ENCODE assay signal across 8 cellular contexts in the genomic region with DNA sequence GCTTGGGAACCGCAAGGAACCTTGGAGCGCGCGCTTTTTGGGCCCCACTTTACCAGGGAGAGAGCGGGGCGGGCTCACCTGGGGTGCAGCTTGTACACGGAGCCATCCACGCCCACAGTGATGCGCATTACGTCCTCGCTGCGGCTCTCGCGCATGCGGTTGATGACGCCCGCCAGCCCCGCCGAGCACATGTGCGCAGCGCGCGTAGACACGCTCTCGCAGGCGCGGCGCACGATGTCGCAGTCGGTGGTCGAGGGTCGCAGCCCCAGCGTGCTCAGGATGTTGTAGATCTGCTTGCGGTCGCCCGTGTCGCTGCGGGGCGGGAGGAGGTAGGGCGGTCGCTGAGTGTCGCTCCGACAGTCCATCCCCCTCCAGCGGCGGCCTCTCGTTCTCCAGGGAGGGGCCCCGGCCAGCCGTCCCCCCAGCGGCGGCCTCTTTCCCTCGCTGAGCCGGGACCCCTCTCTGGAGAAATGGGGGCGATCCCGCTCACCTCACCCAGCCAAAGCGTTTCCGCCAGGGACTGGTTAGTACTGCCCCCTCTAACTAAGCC.
DNase-seq lines count a peak whose midpoint lies in the region; ATAC-seq and TF ChIP-seq lines count a peak whose summit lies in the region.

No MANE protein-coding gene starts in this region.

- peak overlapping the region; percentile 79 for H3K4me3 ChIP-seq in coronary artery
- H3K4me3 ChIP-seq in mucosa of rectum (ENCODE audit: low read length in 2 of 2): peak overlapping the region; percentile 59 to 62

- TF ChIP-seq CTCF in coronary artery (IDR thresholded peaks at IDR 0.05): no peak

- DNase-seq in activated CD4-positive, alpha-beta T cell treated with anti-CD3 and anti-CD28 coated beads for 24 hours (ENCODE audit: low read depth in 2 of 2): peak; percentile 30
- DNase-seq in coronary artery (ENCODE audit: low spot score): no peak
- DNase-seq in stimulated activated CD8-positive, alpha-beta memory T cell treated with anti-CD3 and anti-CD28 coated beads, Interleukin-7, amount 100 ng/mL, for 4 hours (ENCODE audit: low read depth in 2 of 2): peak; percentile 46 to 70
- no peak for DNase-seq in NCI-H1092 treated with DMSO at 0.1 percent for 48 hours (lab: John Stamatoyannopoulos, UW)

- H3K9ac ChIP-seq in mucosa of rectum (ENCODE audit: low read depth in 1 of 2, low read length in 2 of 2): peak overlapping the region in 1 of 2 donors; percentile 38

- peak overlapping the region in 1 of 2 donors; percentile 6 for H3K27ac ChIP-seq in coronary artery
- H3K27ac ChIP-seq in mucosa of rectum (ENCODE audit: low read depth in 2 of 2, low read length in 2 of 2): no peak overlapping the region

- H3K4me1 ChIP-seq in mucosa of rectum (ENCODE audit: control insufficient read depth in 2 of 2, insufficient read depth in 2 of 2, low read length in 2 of 2): peaks cover 0 to 6% of the 10 kb centered on the region in 2 donors

- no peaks in the 10 kb centered on the region for H3K36me3 ChIP-seq in mucosa of rectum (ENCODE audit: control insufficient read depth in 2 of 2, insufficient read depth in 2 of 2, low read length in 2 of 2)

- no peaks in the 10 kb centered on the region for H3K9me3 ChIP-seq in mucosa of rectum (ENCODE audit: control insufficient read depth in 2 of 2, low read length in 2 of 2)

- H3K27me3 ChIP-seq in mucosa of rectum (ENCODE audit: control insufficient read depth in 2 of 2, insufficient read depth in 2 of 2, low read length in 2 of 2): no peaks in the 10 kb centered on the region

- ATAC-seq in HG03432 (IDR thresholded peaks at IDR 0.05; ENCODE audit: unreplicated experiment): no peak
- no peak for ATAC-seq in GM19397 (IDR thresholded peaks at IDR 0.05; ENCODE audit: unreplicated experiment)
- ATAC-seq in GM18873 (IDR thresholded peaks at IDR 0.05; ENCODE audit: low FRiP score, unreplicated experiment): no peak

Comparison
In these comparisons a context has a peak if more than half of its experiments do, and no peak if none do; other contexts are left out.
1. DNase-seq: peak in activated CD4-positive, alpha-beta T cell treated with anti-CD3 and anti-CD28 coated beads for 24 hours (2 of 2) and stimulated activated CD8-positive, alpha-beta memory T cell treated with anti-CD3 and anti-CD28 coated beads, Interleukin-7, amount 100 ng/mL, for 4 hours (2 of 2); none in coronary artery (single experiment) and NCI-H1092 treated with DMSO at 0.1 percent for 48 hours (single experiment).